Comparison of ENCODE assay signal across 2 cellular contexts in genomic region chr6:111589366-111589765, GRCh38.
TF ChIP-seq lines count a peak whose summit lies in the region.

No MANE protein-coding gene starts in this region.

TF ChIP-seq in GM23338, 12 proteins besides CTCF, POLR2A, EP300 and RAD21 (continued from another document):
- TF ChIP-seq REST (IDR thresholded peaks at IDR 0.05; ENCODE audit: unreplicated experiment) = no peak
- no peak for TF ChIP-seq EZH2 (IDR thresholded peaks at IDR 0.05; ENCODE audit: low read depth, unreplicated experiment)
- TF ChIP-seq ETS1 (IDR thresholded peaks at IDR 0.05) = no peak

TF ChIP-seq in SK-N-SH, 30 proteins besides CTCF, POLR2A, EP300 and RAD21 (continued from another document):
- no peak for TF ChIP-seq FOXM1 (IDR thresholded peaks at IDR 0.05; ENCODE audit: low read depth)
- no peak for TF ChIP-seq REST (IDR thresholded peaks at IDR 0.05; ENCODE audit: low read depth, low read length)
- peak; percentile 84 for TF ChIP-seq FOSL2 (IDR thresholded peaks at IDR 0.05; ENCODE audit: borderline replicate concordance, low read depth)
- no peak for TF ChIP-seq ZBTB33 (IDR thresholded peaks at IDR 0.05; ENCODE audit: borderline replicate concordance, low read depth)
- no peak for TF ChIP-seq MXI1 (IDR thresholded peaks at IDR 0.05; ENCODE audit: low read depth, low read length)
- no peak for TF ChIP-seq CHD2 (IDR thresholded peaks at IDR 0.05; ENCODE audit: low read length, partially characterized antibody)
- TF ChIP-seq PBX3 (IDR thresholded peaks at IDR 0.05) = peak; percentile 77
- TF ChIP-seq EZH2phosphoT487 (IDR thresholded peaks at IDR 0.05; ENCODE audit: borderline replicate concordance, low read depth) = no peak
- no peak for TF ChIP-seq USF2 (IDR thresholded peaks at IDR 0.05; ENCODE audit: borderline replicate concordance, low read depth, low read length)
- no peak for TF ChIP-seq RCOR1 (IDR thresholded peaks at IDR 0.05; ENCODE audit: low read length)
- TF ChIP-seq GATA2 (CRISPR knock-in tag; IDR thresholded peaks at IDR 0.05) = no peak
- no peak for TF ChIP-seq IRF3 (IDR thresholded peaks at IDR 0.05; ENCODE audit: low read depth, low read length)
- TF ChIP-seq USF1 (IDR thresholded peaks at IDR 0.05; ENCODE audit: borderline replicate concordance, low read depth) = no peak
- no peak for TF ChIP-seq RFX5 (IDR thresholded peaks at IDR 0.05; ENCODE audit: low read length)
- no peak for TF ChIP-seq YY1 (IDR thresholded peaks at IDR 0.05; ENCODE audit: low read depth)
